In the genomic region with DNA sequence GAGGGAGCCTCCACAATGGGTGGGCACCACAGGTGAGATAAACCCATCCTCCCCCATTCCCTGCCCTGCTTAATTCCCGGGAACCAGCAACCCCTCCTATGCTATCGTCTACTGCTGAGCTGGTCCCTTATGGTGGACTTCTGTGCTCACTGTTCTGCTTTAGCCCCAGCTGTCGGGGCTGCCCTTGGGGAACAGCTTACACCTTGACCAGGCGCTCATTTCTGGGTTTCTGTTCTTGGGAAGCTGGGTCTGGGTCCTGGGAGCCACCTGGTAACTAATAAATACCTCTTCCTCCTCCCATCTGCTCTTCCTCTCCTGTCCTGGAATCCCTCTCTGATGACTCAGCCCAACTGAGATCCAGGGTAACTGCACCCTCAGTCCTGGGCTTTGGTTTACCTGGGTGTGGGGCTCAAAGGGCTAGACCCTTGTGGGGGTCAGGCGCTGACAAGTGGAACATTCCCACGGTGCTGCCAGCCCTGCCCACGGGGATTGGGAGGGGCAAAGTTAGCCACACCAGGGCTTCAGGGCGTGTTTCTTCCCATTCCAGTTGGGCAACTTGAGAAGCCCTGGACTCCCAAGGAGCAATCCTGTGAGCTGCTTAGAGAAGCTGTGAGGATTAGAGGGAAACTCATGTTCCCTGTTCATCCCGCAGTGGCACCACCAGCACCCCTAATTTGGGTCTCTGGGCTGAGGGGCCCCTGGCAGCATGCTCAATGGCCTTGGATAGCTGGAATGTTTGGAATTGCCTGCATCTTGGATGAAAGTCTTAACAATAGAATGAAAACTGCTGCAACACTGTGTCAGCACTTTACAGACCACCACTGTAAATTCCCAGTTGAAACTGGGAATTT, we compare ENCODE assay signal across 1 cellular context.
TF ChIP-seq lines count a peak whose summit lies in the region.

No MANE protein-coding gene starts in this region.

TF ChIP-seq in IMR-90, 13 proteins besides CTCF, POLR2A, EP300 and RAD21:
- TF ChIP-seq MXI1 (IDR thresholded peaks at IDR 0.05; ENCODE audit: borderline replicate concordance, low read depth, low read length) (no peak), MAFK (IDR thresholded peaks at IDR 0.05; ENCODE audit: low read depth, low read length) (0 out of 2 replicates have a peak, but pooled peaks have one; percentile 23)
TF ChIP-seq in IMR-90: peak in this region for 1.
